In the genomic region with DNA sequence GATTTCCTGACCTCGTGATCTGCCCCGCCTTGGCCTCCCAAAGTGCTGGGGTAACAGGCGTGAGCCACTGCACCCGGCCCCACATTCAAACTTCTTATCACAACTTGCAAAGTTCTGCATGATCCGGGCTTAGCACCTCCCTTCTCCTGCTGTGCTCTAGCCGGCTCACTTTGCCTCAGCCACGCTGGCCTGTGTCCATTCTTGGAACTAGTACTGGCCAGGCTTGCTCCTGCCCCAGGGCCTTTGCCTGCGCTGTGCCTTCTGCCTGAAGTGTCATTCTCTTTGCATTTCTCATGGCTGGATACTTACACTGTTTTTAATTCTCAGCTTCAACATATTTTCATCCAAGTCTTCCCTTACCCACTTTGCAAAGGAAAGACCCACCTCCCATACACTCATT, we compare ENCODE assay signal across 32 cellular contexts. TPM values are rescaled to one million over a fixed set of nuclear protein-coding genes. Genes with fewer than 3 reads are reported as not detected.
"Had no signal": no experiment of that assay in that cellular context is flagged by ENCODE, and none has a peak within 500 bp of the region (broad histone marks: within the 10 kb centered on the region; RNA-seq: fewer than 3 reads in every experiment).

No MANE protein-coding gene starts in this region.

- H3K27ac Mint-ChIP-seq: activated B cell treated with CpG ODN at 0.5 μM for 24 hours; activated CD4-positive, alpha-beta T cell treated with anti-CD3 and anti-CD28 coated beads for 36 hours; activated naive CD8-positive, alpha-beta T cell; activated T-cell treated with anti-CD3 and anti-CD28 coated beads, Interleukin-2, amount 50 U/mL, for 24 hours; effector memory CD8-positive, alpha-beta T cell; nephron had no signal

- H3K4me3 Mint-ChIP-seq: activated B cell treated with CpG ODN at 0.5 μM for 24 hours; activated CD4-positive, alpha-beta T cell treated with anti-CD3 and anti-CD28 coated beads for 36 hours; activated naive CD8-positive, alpha-beta T cell; activated T-cell treated with anti-CD3 and anti-CD28 coated beads, Interleukin-2, amount 50 U/mL, for 24 hours; effector memory CD8-positive, alpha-beta T cell; nephron had no signal

- H3K9me3 ChIP-seq: adrenal gland, ascending aorta, esophagus squamous epithelium, gastrocnemius medialis had no signal

- H3K4me1 ChIP-seq: adrenal gland, ascending aorta, gastrocnemius medialis, tibial nerve had no signal

- H3K4me3 ChIP-seq: adrenal gland, ascending aorta, dorsolateral prefrontal cortex, esophagus squamous epithelium, gastrocnemius medialis, left ventricle myocardium inferior, smooth muscle cell, tibial nerve had no signal

- H3K9me3 Mint-ChIP-seq: activated B cell treated with CpG ODN at 0.5 μM for 24 hours; activated T-cell treated with anti-CD3 and anti-CD28 coated beads, Interleukin-2, amount 50 U/mL, for 24 hours; activated T-helper 2 cell treated with anti-CD3 and anti-CD28 coated beads, Interferon-gamma antibody, Interleukin-2, Interleukin-4, amounts not matched to agents 10 μg/mL and 5 μg/mL and 100 μg/mL, durations not matched to agents 14 hours and 24 hours and 36 hours; effector memory CD8-positive, alpha-beta T cell; nephron had no signal

- H3K27me3 ChIP-seq: adrenal gland, ascending aorta had no signal

- H3K27ac ChIP-seq: adrenal gland, ascending aorta, dorsolateral prefrontal cortex, esophagus squamous epithelium, gastrocnemius medialis, left ventricle myocardium inferior, tibial nerve had no signal

- H3K36me3 ChIP-seq: adrenal gland, ascending aorta, esophagus squamous epithelium, gastrocnemius medialis, left ventricle myocardium inferior, tibial nerve had no signal

- DNase-seq: activated B cell treated with CpG ODN at 0.5 μM for 24 hours; activated CD4-positive, alpha-beta T cell treated with anti-CD3 and anti-CD28 coated beads for 36 hours; activated CD4-positive, alpha-beta T cell treated with anti-CD3 and anti-CD28 coated beads, Interleukin-2, amount 50 U/mL, for 4 hours; activated CD8-positive, alpha-beta memory T cell treated with anti-CD3 and anti-CD28 coated beads for 24 hours; activated CD8-positive, alpha-beta memory T cell treated with anti-CD3 and anti-CD28 coated beads, Interleukin-2, amount 50 U/mL, for 4 hours; activated naive CD4-positive, alpha-beta T cell; activated T-cell treated with anti-CD3 and anti-CD28 coated beads, Interleukin-2, amount 50 U/mL, for 24 hours; adrenal gland; central memory CD4-positive, alpha-beta T cell; dorsolateral prefrontal cortex; effector memory CD8-positive, alpha-beta T cell; esophagus squamous epithelium; gastrocnemius medialis; head of caudate nucleus; hypothalamus; left ventricle myocardium inferior; midbrain; stimulated activated CD4-positive, alpha-beta T cell treated with anti-CD3 and anti-CD28 coated beads, Interleukin-15, amount 100 ng/mL, for 24 hours; stimulated activated CD8-positive, alpha-beta memory T cell treated with anti-CD3 and anti-CD28 coated beads, Interleukin-4, amount 100 ng/mL, for 48 hours; stimulated activated naive CD8-positive, alpha-beta T cell treated with anti-CD3 and anti-CD28 coated beads, Interleukin-15, Interleukin-2, amounts not matched to agents 100 U/mL and 50 U/mL, for 24 hours; T-helper 1 cell; T1000 had no signal

- H3K4me1 Mint-ChIP-seq: nephron had no signal

- H3K4me2 ChIP-seq: smooth muscle cell had no signal

- H3K36me3 Mint-ChIP-seq: activated naive CD8-positive, alpha-beta T cell had no signal

RNA-seq across cellular contexts. Expression of a gene that starts 29.9 kb away (rescaled TPM):
- total RNA-seq: activated B cell treated with CpG ODN at 0.5 μM for 24 hours; activated CD4-positive, alpha-beta T cell treated with anti-CD3 and anti-CD28 coated beads for 36 hours; activated T-helper 2 cell treated with anti-CD3 and anti-CD28 coated beads, Interferon-gamma antibody, Interleukin-2, Interleukin-4, amounts not matched to agents 10 μg/mL and 5 μg/mL and 100 μg/mL, durations not matched to agents 14 hours and 24 hours and 36 hours; adrenal gland; ascending aorta; left ventricle myocardium inferior; omental fat pad; sciatic nerve; tibial nerve had no signal
- polyA plus RNA-seq: adrenal gland, smooth muscle cell had no signal

RNA-seq across cellular contexts. Expression of a gene that starts 42.3 kb away (rescaled TPM):
- total RNA-seq: activated B cell treated with CpG ODN at 0.5 μM for 24 hours; activated CD4-positive, alpha-beta T cell treated with anti-CD3 and anti-CD28 coated beads for 36 hours; activated T-helper 2 cell treated with anti-CD3 and anti-CD28 coated beads, Interferon-gamma antibody, Interleukin-2, Interleukin-4, amounts not matched to agents 10 μg/mL and 5 μg/mL and 100 μg/mL, durations not matched to agents 14 hours and 24 hours and 36 hours; ascending aorta; esophagus squamous epithelium; gastrocnemius medialis; left ventricle myocardium inferior; lung microvascular endothelial cell; omental fat pad; renal cortical epithelial cell; smooth muscle cell; tibial nerve had no signal
- polyA plus RNA-seq: adrenal gland, smooth muscle cell had no signal

RNA-seq across cellular contexts. Expression of a gene that starts 58.6 kb away (rescaled TPM):
- total RNA-seq: activated B cell treated with CpG ODN at 0.5 μM for 24 hours; activated CD4-positive, alpha-beta T cell treated with anti-CD3 and anti-CD28 coated beads for 36 hours; activated T-helper 2 cell treated with anti-CD3 and anti-CD28 coated beads, Interferon-gamma antibody, Interleukin-2, Interleukin-4, amounts not matched to agents 10 μg/mL and 5 μg/mL and 100 μg/mL, durations not matched to agents 14 hours and 24 hours and 36 hours; esophagus squamous epithelium; omental fat pad; tibial nerve had no signal

RNA-seq across cellular contexts. Expression of a gene that starts 59.8 kb away (rescaled TPM):
- total RNA-seq: activated B cell treated with CpG ODN at 0.5 μM for 24 hours; activated CD4-positive, alpha-beta T cell treated with anti-CD3 and anti-CD28 coated beads for 36 hours; activated T-helper 2 cell treated with anti-CD3 and anti-CD28 coated beads, Interferon-gamma antibody, Interleukin-2, Interleukin-4, amounts not matched to agents 10 μg/mL and 5 μg/mL and 100 μg/mL, durations not matched to agents 14 hours and 24 hours and 36 hours; adrenal gland; ascending aorta; dorsolateral prefrontal cortex; esophagus squamous epithelium; gastrocnemius medialis; left ventricle myocardium inferior; lung microvascular endothelial cell; omental fat pad; renal cortical epithelial cell; sciatic nerve; smooth muscle cell; tibial nerve had no signal
- polyA plus RNA-seq: adrenal gland, smooth muscle cell had no signal
